23 cellular contexts compared by ENCODE assay signal in the genomic region with DNA sequence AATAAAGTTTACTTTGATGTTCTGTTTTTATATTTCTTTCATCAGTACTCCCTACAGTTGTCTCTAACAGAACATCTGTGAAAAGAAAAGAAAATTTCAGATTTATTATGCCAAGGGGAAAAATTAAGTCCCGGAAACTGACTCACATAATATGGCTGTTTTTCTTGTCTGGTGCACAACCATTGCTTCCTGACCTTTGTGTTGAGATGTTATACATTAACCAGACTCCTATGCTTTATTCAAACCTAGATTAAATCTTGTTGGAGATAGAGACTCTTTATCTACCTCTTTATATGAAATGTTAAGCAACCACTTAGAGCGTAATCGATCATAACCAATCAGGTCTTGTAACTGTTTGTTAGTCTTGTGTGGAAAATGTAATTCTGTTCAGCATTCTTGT. TPM values are rescaled to one million over a fixed set of nuclear protein-coding genes. Genes with fewer than 3 reads are reported as not detected.
A peak's percentile ranks its signal among the peaks of the same experiment; 100 is the strongest.
DNase-seq lines count a peak whose midpoint lies in the region; ATAC-seq and TF ChIP-seq lines count a peak whose summit lies in the region.
"Had no signal": no experiment of that assay in that cellular context is flagged by ENCODE, and none has a peak within 500 bp of the region (broad histone marks: within the 10 kb centered on the region; RNA-seq: fewer than 3 reads in every experiment).

No MANE protein-coding gene starts in this region.

- H3K9me3 Mint-ChIP-seq in T-helper 2 cell treated with Interferon-gamma antibody and Interleukin-4, amounts not matched to agents 5 μg/mL and 100 μg/mL, for 36 hours: no peaks in the 10 kb centered on the region
- H3K9me3 Mint-ChIP-seq in natural killer cell treated with Interleukin-12 subunit alpha and Interleukin-12 subunit beta and Interleukin-15 and Interleukin-18, amount 100 ng/mL, for 72 hours: no peaks in the 10 kb centered on the region
- H3K9me3 Mint-ChIP-seq: CD4-positive, alpha-beta T cell had no signal

- no peak overlapping the region for H3K9ac ChIP-seq in SK-N-SH

- H3K36me3 Mint-ChIP-seq in T-helper 2 cell treated with Interferon-gamma antibody and Interleukin-4, amounts not matched to agents 5 μg/mL and 100 μg/mL, for 36 hours (ENCODE audit: low read depth): no peaks in the 10 kb centered on the region
- no peaks in the 10 kb centered on the region for H3K36me3 Mint-ChIP-seq in natural killer cell treated with Interleukin-12 subunit alpha and Interleukin-12 subunit beta and Interleukin-15 and Interleukin-18, amount 100 ng/mL, for 72 hours
- peaks cover 6% of the 10 kb centered on the region for H3K36me3 Mint-ChIP-seq in T-helper 17 cell (ENCODE audit: low read depth)

- CTCF ChIA-PET in SK-N-SH (lab: Yijun Ruan, JAX): interaction anchor here (1.0 to 2.4 kb wide), 6 partner anchors 9 to 243 kb away, joined by 3 to 10 read pairs (median 5); no protein-coding TSS in a partner anchor

- H3K27ac ChIP-seq in SK-N-SH (ENCODE audit: low read depth in 2 of 2, low read length in 1 of 2): peak overlapping the region; percentile 64 to 74; a peak in 3 of 4 replicates
- H3K27ac ChIP-seq: cardiac muscle cell, esophagus muscularis mucosa had no signal

- H2AFZ ChIP-seq in SK-N-SH (ENCODE audit: low read depth): peak overlapping the region; percentile 16; the same call in 1 of the 2 replicates

- H3K27ac Mint-ChIP-seq in T-helper 2 cell treated with Interferon-gamma antibody and Interleukin-4, amounts not matched to agents 5 μg/mL and 100 μg/mL, for 36 hours: no peak overlapping the region
- no peak overlapping the region for H3K27ac Mint-ChIP-seq in natural killer cell treated with Interleukin-12 subunit alpha and Interleukin-12 subunit beta and Interleukin-15 and Interleukin-18, amount 100 ng/mL, for 72 hours
- no peak overlapping the region for H3K27ac Mint-ChIP-seq in T-helper 17 cell
- H3K27ac Mint-ChIP-seq: activated CD8-positive, alpha-beta T cell treated with anti-CD3 and anti-CD28 coated beads, Interleukin-2, amount 10 ng/mL, durations not matched to agents 7 days and 5 days; CD4-positive, alpha-beta T cell; stimulated activated naive B cell treated with anti-CD40 and anti-IgM and Interleukin-4, amounts not matched to agents 10 μg/mL and 1 μg/mL and 100 μg/mL, for 72 hours had no signal

- H3K4me1 ChIP-seq in SK-N-SH (ENCODE audit: control insufficient read depth in 1 of 2, insufficient read depth in 2 of 2, low read depth in 1 of 2, low read length in 1 of 2) (peaks cover 5 to 16% of the 10 kb centered on the region in 2 experiments), mucosa of descending colon (ENCODE audit: low read depth) (peaks cover 7% of the 10 kb centered on the region)
- H3K4me1 ChIP-seq: esophagus muscularis mucosa had no signal

- DNase-seq in Caki2 (ENCODE audit: low read depth) (peak; percentile 62), SK-N-SH (peak; percentile 44), fibroblast of the aortic adventitia (ENCODE audit: low read depth) (peak; percentile 43), mucosa of descending colon (no peak), T-helper 17 cell (no peak)
- DNase-seq in T-helper 2 cell treated with Interferon-gamma antibody and Interleukin-4, amounts not matched to agents 5 μg/mL and 100 μg/mL, for 36 hours (ENCODE audit: low spot score): no peak
- no peak for DNase-seq in stimulated activated CD4-positive, alpha-beta T cell treated with anti-CD3 and anti-CD28 coated beads, Interleukin-4, amount 100 ng/mL, for 24 hours
- DNase-seq in natural killer cell treated with Interleukin-12 subunit alpha and Interleukin-12 subunit beta and Interleukin-15 and Interleukin-18, amount 100 ng/mL, for 72 hours (ENCODE audit: low spot score): no peak
- DNase-seq: activated CD8-positive, alpha-beta T cell treated with anti-CD3 and anti-CD28 coated beads, Interleukin-2, amount 10 ng/mL, durations not matched to agents 7 days and 5 days; activated T-cell treated with anti-CD3 and anti-CD28 coated beads, Interleukin-2, amount 50 U/mL, for 1 hour; CD4-positive, alpha-beta T cell; DMS79 treated with DMSO at 0.1 percent for 48 hours; head of caudate nucleus; KG1; mammary epithelial cell; NCI-H1930; NCI-H226; stimulated activated naive B cell treated with anti-CD40 and anti-IgM and Interleukin-4, amounts not matched to agents 10 μg/mL and 1 μg/mL and 100 μg/mL, for 72 hours; T-helper 9 cell had no signal

- H3K9me3 ChIP-seq in SK-N-SH: no peaks in the 10 kb centered on the region; the same call in 1 of the 2 replicates
- H3K9me3 ChIP-seq in mucosa of descending colon: no peaks in the 10 kb centered on the region
- no peaks in the 10 kb centered on the region for H3K9me3 ChIP-seq in T-helper 17 cell (ENCODE audit: control insufficient read depth, low read length, poor library complexity, severe bottlenecking)

- no peak for TF ChIP-seq CTCF in SK-N-SH (IDR thresholded peaks at IDR 0.05)
- no peak for TF ChIP-seq CTCF in fibroblast of the aortic adventitia (IDR thresholded peaks at IDR 0.05; ENCODE audit: insufficient read depth, low read length)
- no peak for TF ChIP-seq CTCF in mucosa of descending colon (IDR thresholded peaks at IDR 0.05)

- peaks cover 9% of the 10 kb centered on the region for H3K27me3 Mint-ChIP-seq in T-helper 2 cell treated with Interferon-gamma antibody and Interleukin-4, amounts not matched to agents 5 μg/mL and 100 μg/mL, for 36 hours (ENCODE audit: low read depth)
- H3K27me3 Mint-ChIP-seq in natural killer cell treated with Interleukin-12 subunit alpha and Interleukin-12 subunit beta and Interleukin-15 and Interleukin-18, amount 100 ng/mL, for 72 hours: peaks cover 0 to 5% of the 10 kb centered on the region in 2 donors
- H3K27me3 Mint-ChIP-seq in T-helper 17 cell: no peaks in the 10 kb centered on the region
- H3K27me3 Mint-ChIP-seq: CD4-positive, alpha-beta T cell; stimulated activated naive B cell treated with anti-CD40 and anti-IgM and Interleukin-4, amounts not matched to agents 10 μg/mL and 1 μg/mL and 100 μg/mL, for 72 hours had no signal

- no peaks in the 10 kb centered on the region for H3K27me3 ChIP-seq in SK-N-SH (ENCODE audit: insufficient read depth)
- H3K27me3 ChIP-seq: cardiac muscle cell, esophagus muscularis mucosa had no signal

- H3K9me2 ChIP-seq in SK-N-SH: no peaks in the 10 kb centered on the region

- ATAC-seq in mucosa of descending colon (peak; percentile 92), T-helper 17 cell (no peak)
- no peak for ATAC-seq in natural killer cell treated with Interleukin-12 subunit alpha and Interleukin-12 subunit beta and Interleukin-15 and Interleukin-18, amount 100 ng/mL, for 72 hours
- ATAC-seq: activated CD4-positive, CD25-positive, alpha-beta regulatory T cell treated with anti-CD3 and anti-CD28 coated beads, Interleukin-2, amount 50 U/mL, for 24 hours; activated CD8-positive, alpha-beta T cell treated with anti-CD3 and anti-CD28 coated beads, Interleukin-2, amount 10 ng/mL, durations not matched to agents 7 days and 5 days; sciatic nerve; stimulated activated naive B cell treated with anti-CD40 and anti-IgM and Interleukin-4, amounts not matched to agents 10 μg/mL and 1 μg/mL and 100 μg/mL, for 72 hours had no signal

- no peak overlapping the region for H3K4me3 Mint-ChIP-seq in T-helper 2 cell treated with Interferon-gamma antibody and Interleukin-4, amounts not matched to agents 5 μg/mL and 100 μg/mL, for 36 hours
- H3K4me3 Mint-ChIP-seq in natural killer cell treated with Interleukin-12 subunit alpha and Interleukin-12 subunit beta and Interleukin-15 and Interleukin-18, amount 100 ng/mL, for 72 hours: no peak overlapping the region
- no peak overlapping the region for H3K4me3 Mint-ChIP-seq in T-helper 17 cell
- H3K4me3 Mint-ChIP-seq: activated CD8-positive, alpha-beta T cell treated with anti-CD3 and anti-CD28 coated beads, Interleukin-2, amount 10 ng/mL, durations not matched to agents 7 days and 5 days; CD4-positive, alpha-beta T cell; stimulated activated naive B cell treated with anti-CD40 and anti-IgM and Interleukin-4, amounts not matched to agents 10 μg/mL and 1 μg/mL and 100 μg/mL, for 72 hours had no signal

- in situ Hi-C loops in Caki2 (cut with HindIII; ENCODE audit: low pct_unique_long_range_greater_than_20kb, low sequenced_read_pairs): no loop called here

- H3K36me3 ChIP-seq in SK-N-SH (replicated peaks in 1 of 2; ENCODE audit: control insufficient read depth in 1 of 2, insufficient read depth in 2 of 2, low read length in 1 of 2) (no peaks in the 10 kb centered on the region), mucosa of descending colon (ENCODE audit: low read depth) (no peaks in the 10 kb centered on the region)
- H3K36me3 ChIP-seq: cardiac muscle cell, esophagus muscularis mucosa had no signal

- no peaks in the 10 kb centered on the region for H3K4me1 Mint-ChIP-seq in T-helper 2 cell treated with Interferon-gamma antibody and Interleukin-4, amounts not matched to agents 5 μg/mL and 100 μg/mL, for 36 hours (ENCODE audit: low read depth)
- H3K4me1 Mint-ChIP-seq in natural killer cell treated with Interleukin-12 subunit alpha and Interleukin-12 subunit beta and Interleukin-15 and Interleukin-18, amount 100 ng/mL, for 72 hours (ENCODE audit: low read depth in 2 of 2): peaks cover 0 to 3% of the 10 kb centered on the region in 2 donors
- peaks cover 6% of the 10 kb centered on the region for H3K4me1 Mint-ChIP-seq in T-helper 17 cell
- H3K4me1 Mint-ChIP-seq: stimulated activated naive B cell treated with anti-CD40 and anti-IgM and Interleukin-4, amounts not matched to agents 10 μg/mL and 1 μg/mL and 100 μg/mL, for 72 hours had no signal

- H3K4me3 ChIP-seq in SK-N-SH (ENCODE audit: low read depth in 2 of 2, low read length in 1 of 2) (no peak overlapping the region), fibroblast of the aortic adventitia (ENCODE audit: low read depth, low read length) (no peak overlapping the region), mucosa of descending colon (no peak overlapping the region)
- H3K4me3 ChIP-seq: cardiac muscle cell, esophagus muscularis mucosa had no signal

- POLR2A ChIA-PET in SK-N-SH (lab: Yijun Ruan, JAX): interaction anchor here (1.1 kb wide), 1 partner anchor 20 kb away, joined by 5 read pairs; no protein-coding TSS in a partner anchor

- peak overlapping the region; percentile 45; the same call in 1 of the 2 replicates for H3K4me2 ChIP-seq in SK-N-SH

- H4K20me1 ChIP-seq in SK-N-SH (ENCODE audit: insufficient read depth): no peaks in the 10 kb centered on the region

- peak; percentile 71 to 96; a peak in 3 of 4 replicates for TF ChIP-seq EP300 in SK-N-SH (IDR thresholded peaks at IDR 0.05; ENCODE audit: borderline replicate concordance in 1 of 2, low read depth in 1 of 2, low read length in 1 of 2)

- 9% methylated on average over 3 of the region's 3 CpGs for WGBS in SK-N-SH (ENCODE audit: low lambda C conversion rate)

- intact Hi-C loops in mucosa of descending colon (cut with DNase I, micrococcal nuclease): loop anchor here (10.0 kb wide), 2 partner anchors 236 to 246 kb away; no protein-coding TSS in a partner anchor

- TF ChIP-seq RAD21 in SK-N-SH (IDR thresholded peaks at IDR 0.05; ENCODE audit: low read length): no peak; the same call in 1 of the 2 replicates

- H3K79me2 ChIP-seq in SK-N-SH (ENCODE audit: insufficient read depth): no peaks in the 10 kb centered on the region

- H3F3A ChIP-seq in SK-N-SH (replicated peaks; ENCODE audit: insufficient read depth): peaks cover 20% of the 10 kb centered on the region

RNA-seq across cellular contexts. Expression of gene BICD1, which starts 37.6 kb away (rescaled TPM):
- total RNA-seq in Caki2 (2014; rRNA removed; shearing (Covaris generic); ENCODE audit: low replicate concordance): 11.1 and 13.5 TPM in 2 replicates
- 12.1 and 13.2 TPM in 2 replicates for polyA plus RNA-seq in SK-N-SH (2012; rRNA removed)
- polyA plus RNA-seq in SK-N-SH (2012; cell fraction: cytosol; rRNA removed): 11.8 and 12.8 TPM in 2 replicates
- 37.6 and 42.3 TPM in 2 replicates for polyA plus RNA-seq in SK-N-SH (2012; cell fraction: nucleus; rRNA removed)
- total RNA-seq in fibroblast of the aortic adventitia (ENCODE audit: low replicate concordance) (7.7 and 17.9 TPM in 2 replicates), mucosa of descending colon (10 to 100 TPM in 1 of 3 donors, 1 to 10 TPM in 2; 4.1 to 13.7 (median 5.3) TPM), T-helper 17 cell (10 to 100 TPM; 10.5 to 15.8 TPM)
- 10 to 100 TPM; 16.6 to 34.4 TPM for total RNA-seq in natural killer cell treated with Interleukin-12 subunit alpha and Interleukin-12 subunit beta and Interleukin-15 and Interleukin-18, amount 100 ng/mL, for 72 hours

Comparison
In these comparisons a context has a peak if more than half of its experiments do, and no peak if none do; other contexts are left out.
1. DNase-seq: peak in Caki2 (single experiment), SK-N-SH (single experiment) and fibroblast of the aortic adventitia (single experiment); none in mucosa of descending colon (0 of 3), T-helper 2 cell treated with Interferon-gamma antibody and Interleukin-4, amounts not matched to agents 5 μg/mL and 100 μg/mL, for 36 hours (single experiment), stimulated activated CD4-positive, alpha-beta T cell treated with anti-CD3 and anti-CD28 coated beads, Interleukin-4, amount 100 ng/mL, for 24 hours (single experiment), natural killer cell treated with Interleukin-12 subunit alpha and Interleukin-12 subunit beta and Interleukin-15 and Interleukin-18, amount 100 ng/mL, for 72 hours (single experiment) and T-helper 17 cell (0 of 3).